ENCODE assay signal across 20 cellular contexts in genomic region chr6:20481281-20481680, GRCh38.
"Had no signal": no experiment of that assay in that cellular context is flagged by ENCODE, and none has a peak within 500 bp of the region (broad histone marks: within the 10 kb centered on the region; RNA-seq: fewer than 3 reads in every experiment).

No MANE protein-coding gene starts in this region.

- H3K27ac ChIP-seq: hepatocyte, left lung, ovary, prostate gland, upper lobe of left lung, WERI-Rb-1 had no signal

- ATAC-seq: esophagus mucosa; left lung; naive thymus-derived CD4-positive, alpha-beta T cell had no signal

- H3K27me3 ChIP-seq: hepatocyte, left lung, ovary, spleen, upper lobe of left lung had no signal

- H3K4me3 Mint-ChIP-seq: activated CD4-positive, alpha-beta memory T cell treated with anti-CD3 and anti-CD28 coated beads for 36 hours; activated naive CD8-positive, alpha-beta T cell treated with anti-CD3 and anti-CD28 coated beads for 36 hours; immature natural killer cell; naive thymus-derived CD4-positive, alpha-beta T cell had no signal

- DNase-seq: activated CD4-positive, alpha-beta memory T cell treated with anti-CD3 and anti-CD28 coated beads for 36 hours; activated CD4-positive, alpha-beta T cell treated with anti-CD3 and anti-CD28 coated beads for 1 hour; activated naive CD4-positive, alpha-beta T cell treated with Interleukin-2 at 50 U/mL for 16 hours; activated naive CD8-positive, alpha-beta T cell treated with anti-CD3 and anti-CD28 coated beads for 36 hours; central memory CD4-positive, alpha-beta T cell; effector memory CD4-positive, alpha-beta T cell; glutamatergic neuron; immature natural killer cell; kidney glomerular epithelial cell; left lung; naive thymus-derived CD4-positive, alpha-beta T cell; ovary; spleen; stimulated activated CD4-positive, alpha-beta T cell treated with anti-CD3 and anti-CD28 coated beads, Interleukin-4, amount 100 ng/mL, for 1 hour; stimulated activated naive CD4-positive, alpha-beta T cell; upper lobe of left lung; WERI-Rb-1 had no signal

- H2AFZ ChIP-seq: hepatocyte had no signal

- H3K27me3 Mint-ChIP-seq: activated CD4-positive, alpha-beta memory T cell treated with anti-CD3 and anti-CD28 coated beads for 36 hours; activated naive CD8-positive, alpha-beta T cell treated with anti-CD3 and anti-CD28 coated beads for 36 hours; naive thymus-derived CD4-positive, alpha-beta T cell had no signal

- H3K9me3 Mint-ChIP-seq: activated CD4-positive, alpha-beta memory T cell treated with anti-CD3 and anti-CD28 coated beads for 36 hours; activated naive CD8-positive, alpha-beta T cell treated with anti-CD3 and anti-CD28 coated beads for 36 hours; immature natural killer cell; naive thymus-derived CD4-positive, alpha-beta T cell had no signal

- H3K9me3 ChIP-seq: left lung, ovary, prostate gland, spleen, upper lobe of left lung had no signal

- H3K4me2 ChIP-seq: hepatocyte had no signal

- H3K4me1 ChIP-seq: prostate gland had no signal

- H3K27ac Mint-ChIP-seq: activated CD4-positive, alpha-beta memory T cell treated with anti-CD3 and anti-CD28 coated beads for 36 hours; activated naive CD8-positive, alpha-beta T cell treated with anti-CD3 and anti-CD28 coated beads for 36 hours had no signal
